25 cellular contexts compared by ENCODE assay signal in the genomic region with DNA sequence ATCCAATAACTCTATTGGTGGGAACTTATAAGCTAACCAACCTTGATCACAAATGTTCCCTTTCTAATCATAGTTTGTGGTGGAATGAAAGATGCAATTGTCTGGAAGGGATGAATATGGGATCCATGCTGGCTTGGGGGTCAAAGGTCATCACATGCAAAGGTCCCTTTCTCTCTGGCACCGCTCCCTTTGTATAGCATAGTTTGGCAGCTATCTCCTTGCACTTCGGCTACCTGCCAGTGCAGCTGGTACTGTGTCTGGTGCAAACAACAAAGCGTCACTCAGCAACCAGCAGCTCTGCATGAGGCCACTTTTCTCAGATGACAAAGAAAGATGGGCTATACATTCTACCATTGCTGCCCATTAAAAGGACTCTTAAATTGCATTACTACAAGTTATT.
DNase-seq lines count a peak whose midpoint lies in the region; ATAC-seq, FAIRE-seq and TF ChIP-seq lines count a peak whose summit lies in the region.
"Had no signal": no experiment of that assay in that cellular context is flagged by ENCODE, and none has a peak within 500 bp of the region (broad histone marks: within the 10 kb centered on the region; RNA-seq: fewer than 3 reads in every experiment).

No MANE protein-coding gene starts in this region.

- H3K4me1 ChIP-seq in astrocyte (ENCODE audit: insufficient read depth, low read length) = peaks cover 8% of the 10 kb centered on the region
- H3K4me1 ChIP-seq: foreskin keratinocyte, tibial artery had no signal

- H3K9me3 Mint-ChIP-seq in astrocyte (ENCODE audit: unreplicated experiment) (no peaks in the 10 kb centered on the region), neural crest cell (no peaks in the 10 kb centered on the region)
- no peaks in the 10 kb centered on the region for H3K9me3 Mint-ChIP-seq in stimulated activated naive CD8-positive, alpha-beta T cell treated with anti-CD3 and anti-CD28 coated beads, Interleukin-15, amount 100 ng/mL, for 72 hours
- H3K9me3 Mint-ChIP-seq: activated T-cell treated with anti-CD3 and anti-CD28 coated beads, Interleukin-2, amount 50 U/mL, for 72 hours; CD4-positive, alpha-beta T cell; H9 had no signal

- FAIRE-seq in astrocyte (lab: Jason Lieb, UNC) = no peak
- FAIRE-seq: islet of Langerhans had no signal

- H3K9me3 ChIP-seq in astrocyte (ENCODE audit: insufficient read depth, low read depth, low read length) = no peaks in the 10 kb centered on the region
- H3K9me3 ChIP-seq: tibial artery had no signal

- no peaks in the 10 kb centered on the region for H3K79me2 ChIP-seq in astrocyte (ENCODE audit: insufficient read depth, low read length)

- DNase-seq in NCI-H1694 (lab: John Stamatoyannopoulos, UW) = peak; percentile 83
- DNase-seq in NCI-H2171 (lab: John Stamatoyannopoulos, UW) = peak; percentile 84
- DNase-seq in astrocyte (ENCODE audit: low read depth) = no peak
- DNase-seq in neural crest cell (ENCODE audit: low read depth, low spot score) = peak; percentile 16
- DNase-seq in stimulated activated naive CD8-positive, alpha-beta T cell treated with anti-CD3 and anti-CD28 coated beads, Interleukin-15, amount 100 ng/mL, for 72 hours = no peak
- no peak for DNase-seq in lower leg skin (ENCODE audit: low spot score in 2 of 2)
- DNase-seq: activated CD4-positive, alpha-beta T cell treated with anti-CD3 and anti-CD28 coated beads for 48 hours; activated naive CD4-positive, alpha-beta T cell treated with anti-CD3 and anti-CD28 coated beads, Interleukin-2, amount 50 U/mL, for 16 hours; activated T-cell treated with anti-CD3 and anti-CD28 coated beads, Interleukin-2, amount 50 U/mL, for 72 hours; CD4-positive, alpha-beta T cell; effector CD4-positive, alpha-beta T cell; foreskin keratinocyte; GF-D8; H9; IMR-90; NCI-H187; occipital lobe; Right ventricle myocardium superior; stimulated activated CD4-positive, alpha-beta T cell treated with anti-CD3 and anti-CD28 coated beads, Interleukin-4, amount 100 ng/mL, for 1 hour; stimulated activated naive CD8-positive, alpha-beta T cell treated with anti-CD3 and anti-CD28 coated beads, Interleukin-15, Interleukin-2, amounts not matched to agents 100 U/mL and 50 U/mL, for 24 hours; tibial artery had no signal

- H3K4me3 Mint-ChIP-seq in astrocyte (ENCODE audit: unreplicated experiment) (no peak overlapping the region), neural crest cell (peak overlapping the region; percentile 48)
- no peak overlapping the region for H3K4me3 Mint-ChIP-seq in stimulated activated naive CD8-positive, alpha-beta T cell treated with anti-CD3 and anti-CD28 coated beads, Interleukin-15, amount 100 ng/mL, for 72 hours
- H3K4me3 Mint-ChIP-seq: activated T-cell treated with anti-CD3 and anti-CD28 coated beads, Interleukin-2, amount 50 U/mL, for 72 hours; CD4-positive, alpha-beta T cell; H9 had no signal

- WGBS in lower leg skin, 2 donors = 54 to 72% methylated on average over 3 of the region's 3 CpGs

- H3K27me3 Mint-ChIP-seq in astrocyte (ENCODE audit: low read depth, unreplicated experiment) (no peaks in the 10 kb centered on the region), neural crest cell (ENCODE audit: low read depth) (peaks cover 4% of the 10 kb centered on the region)
- H3K27me3 Mint-ChIP-seq in stimulated activated naive CD8-positive, alpha-beta T cell treated with anti-CD3 and anti-CD28 coated beads, Interleukin-15, amount 100 ng/mL, for 72 hours = peaks cover 19% of the 10 kb centered on the region

- peaks cover 9% of the 10 kb centered on the region for H3K4me1 Mint-ChIP-seq in astrocyte (ENCODE audit: low read depth, unreplicated experiment)
- peaks cover 53% of the 10 kb centered on the region for H3K4me1 Mint-ChIP-seq in neural crest cell
- no peaks in the 10 kb centered on the region for H3K4me1 Mint-ChIP-seq in stimulated activated naive CD8-positive, alpha-beta T cell treated with anti-CD3 and anti-CD28 coated beads, Interleukin-15, amount 100 ng/mL, for 72 hours

- H3K27ac ChIP-seq in astrocyte (ENCODE audit: low read depth, low read length) = no peak overlapping the region
- H3K27ac ChIP-seq: foreskin keratinocyte, tibial artery had no signal

- H3K27me3 ChIP-seq in astrocyte (ENCODE audit: insufficient read depth, low read length) = peaks cover 6% of the 10 kb centered on the region
- H3K27me3 ChIP-seq: tibial artery had no signal

- no peaks in the 10 kb centered on the region for H4K20me1 ChIP-seq in astrocyte (ENCODE audit: insufficient read depth, low read length)

- intact Hi-C loops in lower leg skin (cut with DNase I; ENCODE audit: low total_unique reads) = no loop called here

- no peaks in the 10 kb centered on the region for H3K36me3 ChIP-seq in astrocyte (ENCODE audit: insufficient read depth, low read length)
- H3K36me3 ChIP-seq: tibial artery had no signal

- H3K4me2 ChIP-seq in astrocyte (ENCODE audit: low read length) = no peak overlapping the region

- TF ChIP-seq CTCF in astrocyte (IDR thresholded peaks at IDR 0.05; ENCODE audit: insufficient read depth, low read depth, low read length) (no peak), neural crest cell (conservative IDR thresholded peaks at IDR 0.05) (no peak), lower leg skin (IDR thresholded peaks at IDR 0.05) (no peak)

- no peak overlapping the region for H2AFZ ChIP-seq in astrocyte (ENCODE audit: low read depth, low read length)

- TF ChIP-seq POLR2A in lower leg skin (IDR thresholded peaks at IDR 0.05) = no peak

- H3K27ac Mint-ChIP-seq in astrocyte (ENCODE audit: unreplicated experiment) (peak overlapping the region; percentile 21), neural crest cell (ENCODE audit: unreplicated experiment) (peak overlapping the region; percentile 85)
- H3K27ac Mint-ChIP-seq in stimulated activated naive CD8-positive, alpha-beta T cell treated with anti-CD3 and anti-CD28 coated beads, Interleukin-15, amount 100 ng/mL, for 72 hours = no peak overlapping the region
- H3K27ac Mint-ChIP-seq: activated T-cell treated with anti-CD3 and anti-CD28 coated beads, Interleukin-2, amount 50 U/mL, for 72 hours; CD4-positive, alpha-beta T cell; H9 had no signal

- no peak overlapping the region for H3K9ac ChIP-seq in astrocyte (ENCODE audit: low read length)

- no peaks in the 10 kb centered on the region for H3K36me3 Mint-ChIP-seq in astrocyte (ENCODE audit: low read depth, unreplicated experiment)
- no peaks in the 10 kb centered on the region for H3K36me3 Mint-ChIP-seq in neural crest cell (ENCODE audit: low read depth)

- H3K4me3 ChIP-seq in astrocyte (ENCODE audit: insufficient read depth, low read depth, low read length) (no peak overlapping the region), lower leg skin (ENCODE audit: low read depth, poor library complexity, severe bottlenecking) (no peak overlapping the region)
- H3K4me3 ChIP-seq: lung, smooth muscle cell, tibial artery had no signal

- no peak for ATAC-seq in HG02642 (IDR thresholded peaks at IDR 0.05; ENCODE audit: poor library complexity, unreplicated experiment)
- no peak for ATAC-seq in stimulated activated naive CD8-positive, alpha-beta T cell treated with anti-CD3 and anti-CD28 coated beads, Interleukin-15, amount 100 ng/mL, for 72 hours
- ATAC-seq: activated T-cell treated with anti-CD3 and anti-CD28 coated beads, Interleukin-2, amount 50 U/mL, for 72 hours; foreskin keratinocyte; stimulated activated naive CD8-positive, alpha-beta T cell treated with anti-CD3 and anti-CD28 coated beads, Interleukin-15, Interleukin-2, amounts not matched to agents 100 U/mL and 50 U/mL, for 24 hours had no signal

Comparison
In these comparisons a context has a peak if more than half of its experiments do, and no peak if none do; other contexts are left out.
1. DNase-seq: peak in NCI-H1694 (single experiment), NCI-H2171 (single experiment) and neural crest cell (single experiment); none in astrocyte (single experiment), stimulated activated naive CD8-positive, alpha-beta T cell treated with anti-CD3 and anti-CD28 coated beads, Interleukin-15, amount 100 ng/mL, for 72 hours (0 of 2) and lower leg skin (0 of 2).
2. H3K27ac Mint-ChIP-seq: peak in astrocyte (single experiment) and neural crest cell (single experiment); none in stimulated activated naive CD8-positive, alpha-beta T cell treated with anti-CD3 and anti-CD28 coated beads, Interleukin-15, amount 100 ng/mL, for 72 hours (0 of 2).